In genomic region chr10:68595513-68595912, GRCh38 we compare ENCODE assay signal across 18 cellular contexts. TPM values are rescaled to one million over a fixed set of nuclear protein-coding genes. Genes with fewer than 3 reads are reported as not detected.
DNase-seq lines count a peak whose midpoint lies in the region; ATAC-seq and TF ChIP-seq lines count a peak whose summit lies in the region.
"Had no signal": no experiment of that assay in that cellular context is flagged by ENCODE, and none has a peak within 500 bp of the region (broad histone marks: within the 10 kb centered on the region; RNA-seq: fewer than 3 reads in every experiment).

No MANE protein-coding gene starts in this region.

- intact Hi-C loops in HCT116 (cut with micrococcal nuclease) = no loop called here

- H3F3A ChIP-seq in neural progenitor cell (ENCODE audit: low read depth) = peaks cover 47% of the 10 kb centered on the region

- H3K4me2 ChIP-seq in HCT116 (ENCODE audit: low read length) = peak overlapping the region; percentile 43
- H3K4me2 ChIP-seq in neural progenitor cell = no peak overlapping the region

- DNase-seq in DMS53 treated with DMSO at 0.1 percent for 48 hours (lab: John Stamatoyannopoulos, UW; ENCODE audit: unreplicated experiment) (peak; percentile 45), HCT116 (ENCODE audit: low read depth, low spot score) (no peak), endodermal cell (peak; percentile 70), neural progenitor cell (ENCODE audit: low spot score) (no peak), NOMO-1 (lab: John Stamatoyannopoulos, UW; ENCODE audit: unreplicated experiment in 2 of 2) (no peak), SHP77 (lab: John Stamatoyannopoulos, UW) (no peak)
- no peak for DNase-seq in activated CD4-positive, alpha-beta T cell treated with anti-CD3 and anti-CD28 coated beads, Interleukin-2, amount 50 U/mL, for 4 hours
- DNase-seq: CD4-positive, CD25-positive, alpha-beta regulatory T cell; COR-L47; GOT3; HFFc6; MG63; NCI-H1694 treated with DMSO at 0.1 percent for 48 hours; NCI-H2081 treated with DMSO at 0.1 percent for 48 hours; NCI-H748 treated with DMSO at 0.1 percent for 48 hours; OCI-M1; Right ventricle myocardium superior had no signal

- H3K36me3 Mint-ChIP-seq in endodermal cell (ENCODE audit: low read depth) (peaks cover 16% of the 10 kb centered on the region), neural progenitor cell (peaks cover 5% of the 10 kb centered on the region)
- H3K36me3 Mint-ChIP-seq: CD4-positive, CD25-positive, alpha-beta regulatory T cell had no signal

- no peaks in the 10 kb centered on the region for H3K9me3 Mint-ChIP-seq in endodermal cell
- no peaks in the 10 kb centered on the region for H3K9me3 Mint-ChIP-seq in neural progenitor cell
- H3K9me3 Mint-ChIP-seq: CD4-positive, CD25-positive, alpha-beta regulatory T cell; HFFc6; T-helper 1 cell treated with Interleukin-12 subunit alpha and Interleukin-12 subunit beta and Interleukin-4 antibody, amounts not matched to agents 30 μg/mL and 1 μg/mL, for 36 hours had no signal

- H3K27me3 Mint-ChIP-seq in endodermal cell (ENCODE audit: insufficient read depth) (no peaks in the 10 kb centered on the region), neural progenitor cell (ENCODE audit: insufficient read depth, low read depth) (peaks cover 4% of the 10 kb centered on the region)
- H3K27me3 Mint-ChIP-seq: CD4-positive, CD25-positive, alpha-beta regulatory T cell had no signal

- H3K9me2 ChIP-seq in HCT116 (ENCODE audit: insufficient read depth) = no peaks in the 10 kb centered on the region

- POLR2A ChIA-PET in HCT116 (lab: Charles Lee) = no interaction called here

- RAD21 ChIA-PET in HCT116 (lab: Charles Lee; ENCODE audit: low non-redundant PET in 1 of 2, low total read pairs in 2 of 2, uncharacterized antibody in 2 of 2, unreplicated experiment in 2 of 2) = no interaction called here

- no peak for TF ChIP-seq CTCF in HCT116 (IDR thresholded peaks at IDR 0.05 in 2 of 3, conservative IDR thresholded peaks at IDR 0.05 in 1 of 3; ENCODE audit: borderline replicate concordance in 1 of 3, insufficient read depth in 1 of 3, low read depth in 2 of 3, low read length in 2 of 3)
- no peak for TF ChIP-seq CTCF in endodermal cell (conservative IDR thresholded peaks at IDR 0.05)
- no peak for TF ChIP-seq CTCF in neural progenitor cell (IDR thresholded peaks at IDR 0.05)

- H3K27ac Mint-ChIP-seq in endodermal cell (peak overlapping the region; percentile 58), neural progenitor cell (no peak overlapping the region)
- H3K27ac Mint-ChIP-seq: CD4-positive, CD25-positive, alpha-beta regulatory T cell; HFFc6; T-helper 1 cell treated with Interleukin-12 subunit alpha and Interleukin-12 subunit beta and Interleukin-4 antibody, amounts not matched to agents 30 μg/mL and 1 μg/mL, for 36 hours had no signal

- H3K9ac ChIP-seq in HCT116 (ENCODE audit: low read length) (no peak overlapping the region), endodermal cell (ENCODE audit: extremely low read depth, low read length, poor library complexity, severe bottlenecking) (no peak overlapping the region), neural progenitor cell (no peak overlapping the region)

- H3K4me1 Mint-ChIP-seq in endodermal cell = peaks cover 20% of the 10 kb centered on the region
- peaks cover 32% of the 10 kb centered on the region for H3K4me1 Mint-ChIP-seq in neural progenitor cell

- no peaks in the 10 kb centered on the region for H3K36me3 ChIP-seq in HCT116 (ENCODE audit: control insufficient read depth in 1 of 2, insufficient read depth in 2 of 2, low read length in 2 of 2)
- H3K36me3 ChIP-seq in endodermal cell (ENCODE audit: control insufficient read depth, insufficient read depth, low read length) = peaks cover 21% of the 10 kb centered on the region
- no peaks in the 10 kb centered on the region for H3K36me3 ChIP-seq in neural progenitor cell
- H3K36me3 ChIP-seq: MG63 had no signal

- H2AFZ ChIP-seq in HCT116 (ENCODE audit: low read depth, low read length, poor library complexity, severe bottlenecking) (no peak overlapping the region), neural progenitor cell (replicated peaks) (no peak overlapping the region)

- H3K4me3 Mint-ChIP-seq in endodermal cell (no peak overlapping the region), neural progenitor cell (no peak overlapping the region)
- H3K4me3 Mint-ChIP-seq: CD4-positive, CD25-positive, alpha-beta regulatory T cell; HFFc6; T-helper 1 cell treated with Interleukin-12 subunit alpha and Interleukin-12 subunit beta and Interleukin-4 antibody, amounts not matched to agents 30 μg/mL and 1 μg/mL, for 36 hours had no signal

- H3K4me3 ChIP-seq in HCT116 (replicated peaks in 1 of 2; ENCODE audit: low read depth in 1 of 2, low read length in 2 of 2) (no peak overlapping the region), endodermal cell (ENCODE audit: low read length) (no peak overlapping the region), neural progenitor cell (no peak overlapping the region)
- H3K4me3 ChIP-seq: MG63 had no signal

- H3K9me3 ChIP-seq in HCT116 (ENCODE audit: control insufficient read depth in 1 of 2, insufficient read depth in 1 of 2, low read depth in 1 of 2, low read length in 2 of 2) (no peaks in the 10 kb centered on the region), endodermal cell (ENCODE audit: control insufficient read depth, low read length) (no peaks in the 10 kb centered on the region), neural progenitor cell (ENCODE audit: low read depth) (no peaks in the 10 kb centered on the region)
- H3K9me3 ChIP-seq: MG63 had no signal

- H3K4me1 ChIP-seq in HCT116 (ENCODE audit: control insufficient read depth in 1 of 2, insufficient read depth in 2 of 2, low read length in 2 of 2) (peaks cover 20 to 38% of the 10 kb centered on the region in 2 experiments), endodermal cell (ENCODE audit: control insufficient read depth, insufficient read depth, low read length) (peaks cover 9% of the 10 kb centered on the region), neural progenitor cell (peaks cover 14% of the 10 kb centered on the region)

- H3K27me3 ChIP-seq in HCT116 (ENCODE audit: insufficient read depth, low read length) (no peaks in the 10 kb centered on the region), endodermal cell (ENCODE audit: control insufficient read depth, insufficient read depth, low read length, poor library complexity, severe bottlenecking) (no peaks in the 10 kb centered on the region), neural progenitor cell (no peaks in the 10 kb centered on the region)
- H3K27me3 ChIP-seq: MG63 had no signal

- 94% methylated on average over 5 of the region's 6 CpGs; no CpG with 5 or more reads in 1 of the 2 experiments for WGBS in endodermal cell (ENCODE audit: insufficient coverage in 1 of 2, insufficient read length in 1 of 2), 2 experiments

- BruUV-seq in HCT116 (replicated peaks; lab: Mats Ljungman, UMichigan) = no TSS peak

- CTCF ChIA-PET in HCT116 (lab: Charles Lee) = no interaction called here

- H3K27ac ChIP-seq in HCT116 (ENCODE audit: low read depth, low read length) = no peak overlapping the region
- H3K27ac ChIP-seq in endodermal cell (ENCODE audit: low read depth, low read length) = no peak overlapping the region
- peak overlapping the region; percentile 67 for H3K27ac ChIP-seq in neural progenitor cell

- TF ChIP-seq RAD21 in HCT116 (IDR thresholded peaks at IDR 0.05; ENCODE audit: low read depth) = no peak

- ATAC-seq in HCT116 = no peak

- no peak for TF ChIP-seq POLR2A in HCT116 (IDR thresholded peaks at IDR 0.05; ENCODE audit: borderline replicate concordance, extremely low read depth, insufficient read depth, insufficient read length)

- no peaks in the 10 kb centered on the region for H4K20me1 ChIP-seq in HCT116 (ENCODE audit: insufficient read depth)
- H4K20me1 ChIP-seq in neural progenitor cell (ENCODE audit: low read depth) = peaks cover 72% of the 10 kb centered on the region

- no peaks in the 10 kb centered on the region for H3K79me2 ChIP-seq in HCT116 (ENCODE audit: insufficient read depth, low read length)
- H3K79me2 ChIP-seq in neural progenitor cell (ENCODE audit: low read depth) = peaks cover 89% of the 10 kb centered on the region

TF ChIP-seq in HCT116, 20 proteins besides CTCF, POLR2A, EP300 and RAD21:
- TF ChIP-seq FOSL1 (IDR thresholded peaks at IDR 0.05; ENCODE audit: low read depth) = no peak
- no peak for TF ChIP-seq EGR1 (IDR thresholded peaks at IDR 0.05; ENCODE audit: low read depth)
- no peak for TF ChIP-seq CEBPB (IDR thresholded peaks at IDR 0.05; ENCODE audit: low read depth)
- TF ChIP-seq MAX (IDR thresholded peaks at IDR 0.05) = no peak
- TF ChIP-seq EZH2phosphoT487 (IDR thresholded peaks at IDR 0.05; ENCODE audit: borderline replicate concordance) = no peak
- TF ChIP-seq, protein P1, sequence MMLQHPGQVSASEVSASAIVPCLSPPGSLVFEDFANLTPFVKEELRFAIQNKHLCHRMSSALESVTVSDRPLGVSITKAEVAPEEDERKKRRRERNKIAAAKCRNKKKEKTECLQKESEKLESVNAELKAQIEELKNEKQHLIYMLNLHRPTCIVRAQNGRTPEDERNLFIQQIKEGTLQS (IDR thresholded peaks at IDR 0.05) = no peak
- no peak for TF ChIP-seq YY1 (IDR thresholded peaks at IDR 0.05; ENCODE audit: extremely low read depth, insufficient replicate concordance, low read depth, low read length)
- no peak for TF ChIP-seq CBX3 (IDR thresholded peaks at IDR 0.05; ENCODE audit: low read depth)
- no peak for TF ChIP-seq POLR2AphosphoS5 (IDR thresholded peaks at IDR 0.05; ENCODE audit: low read depth, low read length)

RNA-seq across cellular contexts. Expression of gene TET1, which starts 35.4 kb away (rescaled TPM):
- total RNA-seq in HCT116 (2021; ENCODE audit: unreplicated experiment) (2.7 TPM), endodermal cell (10 to 100 TPM; 50.8 to 60.5 TPM), neural progenitor cell (ENCODE audit: low replicate concordance) (47.9 and 67.3 TPM in 2 replicates)
- polyA plus RNA-seq in HCT116 (2012) = 0.43 and 0.44 TPM in 2 replicates
- polyA plus RNA-seq in endodermal cell (2013, experiment 1 of 2) = 33.6 TPM
- 34.4 TPM for polyA plus RNA-seq in endodermal cell (2013, experiment 2 of 2)

Comparison
In these comparisons a context has a peak if more than half of its experiments do, and no peak if none do; other contexts are left out.
1. DNase-seq: peak in DMS53 treated with DMSO at 0.1 percent for 48 hours (single experiment) and endodermal cell (single experiment); none in HCT116 (single experiment), neural progenitor cell (single experiment), NOMO-1 (0 of 2), SHP77 (0 of 2) and activated CD4-positive, alpha-beta T cell treated with anti-CD3 and anti-CD28 coated beads, Interleukin-2, amount 50 U/mL, for 4 hours (0 of 2).
2. RNA of gene TET1, which starts 35.4 kb away (total RNA-seq): 47.9 to 67.3 TPM in neural progenitor cell and 50.8 to 60.5 TPM in endodermal cell; 2.7 TPM in HCT116 (single experiment); every median in the first group is over 10 times any median in the second.